In the genomic region with DNA sequence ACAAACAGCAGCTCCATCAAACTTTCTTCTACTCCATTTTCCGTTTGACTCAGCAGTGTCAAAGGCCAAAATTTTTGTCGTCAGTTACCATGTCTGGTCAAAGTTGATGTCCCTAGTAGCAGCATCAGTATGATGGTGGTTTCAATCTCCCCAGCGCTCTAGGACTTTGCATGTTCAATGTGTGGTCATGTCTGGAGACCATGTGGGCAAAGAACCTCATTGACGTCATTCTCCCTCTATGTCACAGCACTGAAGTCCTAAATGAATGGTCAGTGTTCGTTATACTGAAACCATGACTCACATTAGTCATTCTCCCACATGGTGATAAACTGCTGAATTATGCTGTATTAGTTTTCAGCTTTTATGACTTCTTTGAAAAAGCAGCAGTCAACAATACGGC, we compare ENCODE assay signal across 9 cellular contexts. TPM values are rescaled to one million over a fixed set of nuclear protein-coding genes. Genes with fewer than 3 reads are reported as not detected.
DNase-seq lines count a peak whose midpoint lies in the region; ATAC-seq and TF ChIP-seq lines count a peak whose summit lies in the region.
"Had no signal": no experiment of that assay in that cellular context is flagged by ENCODE, and none has a peak within 500 bp of the region (broad histone marks: within the 10 kb centered on the region; RNA-seq: fewer than 3 reads in every experiment).

No MANE protein-coding gene starts in this region.

- H3K36me3 Mint-ChIP-seq in Caco-2 (ENCODE audit: insufficient read depth, unreplicated experiment), result no peaks in the 10 kb centered on the region
- H3K36me3 Mint-ChIP-seq in neural progenitor cell, result no peaks in the 10 kb centered on the region
- H3K36me3 Mint-ChIP-seq: activated naive CD4-positive, alpha-beta T cell treated with anti-CD3 and anti-CD28 coated beads, Interleukin-2, amount 50 U/mL, for 24 hours had no signal

- POLR2A ChIA-PET in GM10248 (lab: Yijun Ruan, JAX), result no interaction called here
- POLR2A ChIA-PET in Caco-2 (lab: Charles Lee), result no interaction called here

- BruUV-seq in Caco-2 (replicated peaks; lab: Mats Ljungman, UMichigan), result no TSS peak

- CTCF ChIA-PET in GM10248 (lab: Yijun Ruan, JAX), result interaction anchor here (1.3 to 3.2 kb wide), 4 partner anchors 16 to 104 kb away, joined by 3 to 14 read pairs (median 6); partner anchors contain the start of gene SHC4
- CTCF ChIA-PET in Caco-2 (lab: Charles Lee), result no interaction called here

- no peaks in the 10 kb centered on the region for H4K20me1 ChIP-seq in neural progenitor cell (ENCODE audit: low read depth)

- no peak overlapping the region for H3K4me3 Mint-ChIP-seq in Caco-2 (ENCODE audit: unreplicated experiment)
- no peak overlapping the region for H3K4me3 Mint-ChIP-seq in neural progenitor cell
- H3K4me3 Mint-ChIP-seq: activated naive CD4-positive, alpha-beta T cell treated with anti-CD3 and anti-CD28 coated beads, Interleukin-2, amount 50 U/mL, for 24 hours had no signal

- DNase-seq in GM10248 (ENCODE audit: extremely low spot score) (peak; percentile 58), epithelial cell of prostate (ENCODE audit: low read depth, low spot score) (peak; percentile 83), omental fat pad (ENCODE audit: low spot score) (no peak), Caco-2 (no peak), neural progenitor cell (ENCODE audit: low spot score) (no peak), NAMALWA (ENCODE audit: low spot score) (no peak)

- no peak overlapping the region for H3K9ac ChIP-seq in neural progenitor cell

- no peak overlapping the region for H3K4me3 ChIP-seq in Caco-2 (ENCODE audit: low read depth, low read length)
- H3K4me3 ChIP-seq in neural progenitor cell, result no peak overlapping the region

- H3K27me3 ChIP-seq in Caco-2 (replicated peaks; ENCODE audit: control insufficient read depth, insufficient read depth, low read length), result no peaks in the 10 kb centered on the region
- no peaks in the 10 kb centered on the region for H3K27me3 ChIP-seq in neural progenitor cell

- peak overlapping the region; percentile 86 for H3K27ac ChIP-seq in epithelial cell of prostate
- H3K27ac ChIP-seq in neural progenitor cell, result no peak overlapping the region

- H3K36me3 ChIP-seq in Caco-2 (ENCODE audit: control insufficient read depth, insufficient read depth, low read length) (no peaks in the 10 kb centered on the region), neural progenitor cell (no peaks in the 10 kb centered on the region)

- H3K27me3 Mint-ChIP-seq in Caco-2 (ENCODE audit: insufficient read depth, unreplicated experiment), result no peaks in the 10 kb centered on the region
- H3K27me3 Mint-ChIP-seq in neural progenitor cell (ENCODE audit: insufficient read depth, low read depth), result peaks cover 2% of the 10 kb centered on the region

- H3K79me2 ChIP-seq in neural progenitor cell (ENCODE audit: low read depth), result no peaks in the 10 kb centered on the region

- no peak overlapping the region for H3K4me2 ChIP-seq in neural progenitor cell

- H3K4me1 ChIP-seq in Caco-2 (peaks cover 1% of the 10 kb centered on the region; the same call in 1 of the 2 replicates), neural progenitor cell (no peaks in the 10 kb centered on the region)

- H3K9me3 Mint-ChIP-seq in Caco-2 (ENCODE audit: unreplicated experiment) (no peaks in the 10 kb centered on the region), neural progenitor cell (no peaks in the 10 kb centered on the region)
- H3K9me3 Mint-ChIP-seq: activated naive CD4-positive, alpha-beta T cell treated with anti-CD3 and anti-CD28 coated beads, Interleukin-2, amount 50 U/mL, for 24 hours had no signal

- no peak overlapping the region for H2AFZ ChIP-seq in neural progenitor cell (replicated peaks)

- ATAC-seq in GM21390 (IDR thresholded peaks at IDR 0.05; ENCODE audit: unreplicated experiment) (peak; percentile 74), HG03460 (IDR thresholded peaks at IDR 0.05; ENCODE audit: unreplicated experiment) (peak; percentile 94), omental fat pad (ENCODE audit: low FRiP score) (no peak)

- intact Hi-C loops in Caco-2 (cut with micrococcal nuclease; ENCODE audit: unreplicated experiment), result no loop called here

- no peaks in the 10 kb centered on the region for H3F3A ChIP-seq in neural progenitor cell (ENCODE audit: low read depth)

- H3K27ac Mint-ChIP-seq in Caco-2 (ENCODE audit: unreplicated experiment) (no peak overlapping the region), neural progenitor cell (no peak overlapping the region)
- H3K27ac Mint-ChIP-seq: activated naive CD4-positive, alpha-beta T cell treated with anti-CD3 and anti-CD28 coated beads, Interleukin-2, amount 50 U/mL, for 24 hours had no signal

- H3K4me1 Mint-ChIP-seq in Caco-2 (ENCODE audit: low read depth, unreplicated experiment) (peaks cover 4% of the 10 kb centered on the region), neural progenitor cell (no peaks in the 10 kb centered on the region)
- H3K4me1 Mint-ChIP-seq: activated naive CD4-positive, alpha-beta T cell treated with anti-CD3 and anti-CD28 coated beads, Interleukin-2, amount 50 U/mL, for 24 hours had no signal

- no peak for TF ChIP-seq CTCF in GM10248 (IDR thresholded peaks at IDR 0.05; ENCODE audit: control extremely low read depth, extremely low read depth, low read depth, missing control alignments)
- no peak for TF ChIP-seq CTCF in omental fat pad (IDR thresholded peaks at IDR 0.05)
- no peak for TF ChIP-seq CTCF in Caco-2 (IDR thresholded peaks at IDR 0.05; ENCODE audit: insufficient read depth in 1 of 2, low read depth in 1 of 2, low read length in 1 of 2, severe bottlenecking in 1 of 2, unreplicated experiment in 1 of 2)
- TF ChIP-seq CTCF in neural progenitor cell (IDR thresholded peaks at IDR 0.05), result no peak

- no peaks in the 10 kb centered on the region for H3K9me3 ChIP-seq in Caco-2
- no peaks in the 10 kb centered on the region for H3K9me3 ChIP-seq in neural progenitor cell (ENCODE audit: low read depth)

RNA-seq across cellular contexts. Expression of gene SHC4, which starts 23.2 kb away (rescaled TPM):
- total RNA-seq in omental fat pad, result 1 to 10 TPM in 2 of 4 donors, under 1 TPM in 1, not detected in 1; 0.48 to 2.2 (median 1.2) TPM
- total RNA-seq in Caco-2 (2022), result not detected in 2 replicates
- total RNA-seq in neural progenitor cell (ENCODE audit: low replicate concordance), result 1.9 and 2.2 TPM in 2 replicates

Comparison
In these comparisons a context has a peak if more than half of its experiments do, and no peak if none do; other contexts are left out.
1. DNase-seq: peak in GM10248 (single experiment) and epithelial cell of prostate (single experiment); none in omental fat pad (single experiment), Caco-2 (0 of 2), neural progenitor cell (single experiment) and NAMALWA (single experiment).